In genomic region chr9:88954073-88954472, GRCh38 we compare ENCODE assay signal across 1 cellular context.
TF ChIP-seq lines count a peak whose summit lies in the region.

No MANE protein-coding gene starts in this region.

TF ChIP-seq in SK-N-SH treated with all-trans-retinoic acid at 6 μM for 48 hours, 23 proteins besides CTCF, POLR2A, EP300 and RAD21 (continued from another document):
- TF ChIP-seq, protein P1, sequence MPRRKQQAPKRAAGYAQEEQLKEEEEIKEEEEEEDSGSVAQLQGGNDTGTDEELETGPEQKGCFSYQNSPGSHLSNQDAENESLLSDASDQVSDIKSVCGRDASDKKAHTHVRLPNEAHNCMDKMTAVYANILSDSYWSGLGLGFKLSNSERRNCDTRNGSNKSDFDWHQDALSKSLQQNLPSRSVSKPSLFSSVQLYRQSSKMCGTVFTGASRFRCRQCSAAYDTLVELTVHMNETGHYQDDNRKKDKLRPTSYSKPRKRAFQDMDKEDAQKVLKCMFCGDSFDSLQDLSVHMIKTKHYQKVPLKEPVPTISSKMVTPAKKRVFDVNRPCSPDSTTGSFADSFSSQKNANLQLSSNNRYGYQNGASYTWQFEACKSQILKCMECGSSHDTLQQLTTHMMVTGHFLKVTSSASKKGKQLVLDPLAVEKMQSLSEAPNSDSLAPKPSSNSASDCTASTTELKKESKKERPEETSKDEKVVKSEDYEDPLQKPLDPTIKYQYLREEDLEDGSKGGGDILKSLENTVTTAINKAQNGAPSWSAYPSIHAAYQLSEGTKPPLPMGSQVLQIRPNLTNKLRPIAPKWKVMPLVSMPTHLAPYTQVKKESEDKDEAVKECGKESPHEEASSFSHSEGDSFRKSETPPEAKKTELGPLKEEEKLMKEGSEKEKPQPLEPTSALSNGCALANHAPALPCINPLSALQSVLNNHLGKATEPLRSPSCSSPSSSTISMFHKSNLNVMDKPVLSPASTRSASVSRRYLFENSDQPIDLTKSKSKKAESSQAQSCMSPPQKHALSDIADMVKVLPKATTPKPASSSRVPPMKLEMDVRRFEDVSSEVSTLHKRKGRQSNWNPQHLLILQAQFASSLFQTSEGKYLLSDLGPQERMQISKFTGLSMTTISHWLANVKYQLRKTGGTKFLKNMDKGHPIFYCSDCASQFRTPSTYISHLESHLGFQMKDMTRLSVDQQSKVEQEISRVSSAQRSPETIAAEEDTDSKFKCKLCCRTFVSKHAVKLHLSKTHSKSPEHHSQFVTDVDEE (CRISPR knock-in tag; IDR thresholded peaks at IDR 0.05) = no peak
- TF ChIP-seq ISL1 (CRISPR knock-in tag; IDR thresholded peaks at IDR 0.05) (no peak), ZNF70 (CRISPR knock-in tag; IDR thresholded peaks at IDR 0.05) (no peak)
